In genomic region chr17:47004906-47005305, GRCh38 we compare ENCODE assay signal across 32 cellular contexts. TPM values are rescaled to one million over a fixed set of nuclear protein-coding genes. Genes with fewer than 3 reads are reported as not detected.
"Had no signal": no experiment of that assay in that cellular context is flagged by ENCODE, and none has a peak within 500 bp of the region (broad histone marks: within the 10 kb centered on the region; RNA-seq: fewer than 3 reads in every experiment).

No MANE protein-coding gene starts in this region.

- ATAC-seq: activated naive CD4-positive, alpha-beta T cell treated with anti-CD3 and anti-CD28 coated beads, Interleukin-2, amount 50 U/mL, for 72 hours; activated T-helper 17 cell treated with anti-CD3 and anti-CD28 coated beads, Interleukin-2, amount 50 U/mL, for 72 hours; body of pancreas; effector memory CD8-positive, alpha-beta T cell; esophagus mucosa; foreskin keratinocyte; left lung; right lobe of liver; stimulated activated naive CD8-positive, alpha-beta T cell treated with anti-CD3 and anti-CD28 coated beads, Interleukin-15, Interleukin-2, amounts not matched to agents 100 U/mL and 50 U/mL, for 24 hours had no signal

- H3K4me1 ChIP-seq: body of pancreas, foreskin keratinocyte, left lung, right lobe of liver, testis, transverse colon had no signal

- H3K36me3 ChIP-seq: cardiac muscle cell, left lung, right lobe of liver, transverse colon, WERI-Rb-1 had no signal

- H3K27ac Mint-ChIP-seq: activated CD4-positive, alpha-beta memory T cell treated with anti-CD3 and anti-CD28 coated beads, Interleukin-2, amount 10 ng/mL, durations not matched to agents 7 days and 5 days; activated CD4-positive, alpha-beta T cell treated with anti-CD3 and anti-CD28 coated beads, Interleukin-2, amount 10 ng/mL, durations not matched to agents 7 days and 5 days; activated T-cell treated with anti-CD3 and anti-CD28 coated beads, Interleukin-2, amount 50 U/mL, for 24 hours; activated T-helper 17 cell treated with anti-CD3 and anti-CD28 coated beads, Interleukin-2, amount 50 U/mL, for 72 hours; effector memory CD8-positive, alpha-beta T cell; T-helper 1 cell treated with Interleukin-12 subunit alpha and Interleukin-12 subunit beta and Interleukin-4 antibody, amounts not matched to agents 30 μg/mL and 1 μg/mL, for 36 hours had no signal

- H3K27ac ChIP-seq: body of pancreas, cardiac muscle cell, coronary artery, foreskin keratinocyte, left lung, right lobe of liver, testis, transverse colon, WERI-Rb-1 had no signal

- H3K9me3 ChIP-seq: body of pancreas, left lung, right lobe of liver, testis, transverse colon had no signal

- H3K4me3 Mint-ChIP-seq: activated CD4-positive, alpha-beta memory T cell treated with anti-CD3 and anti-CD28 coated beads, Interleukin-2, amount 10 ng/mL, durations not matched to agents 7 days and 5 days; activated CD4-positive, alpha-beta T cell treated with anti-CD3 and anti-CD28 coated beads, Interleukin-2, amount 10 ng/mL, durations not matched to agents 7 days and 5 days; activated T-cell treated with anti-CD3 and anti-CD28 coated beads, Interleukin-2, amount 50 U/mL, for 24 hours; activated T-helper 17 cell treated with anti-CD3 and anti-CD28 coated beads, Interleukin-2, amount 50 U/mL, for 72 hours; effector memory CD8-positive, alpha-beta T cell; T-helper 1 cell treated with Interleukin-12 subunit alpha and Interleukin-12 subunit beta and Interleukin-4 antibody, amounts not matched to agents 30 μg/mL and 1 μg/mL, for 36 hours had no signal

- DNase-seq: activated CD4-positive, alpha-beta memory T cell treated with anti-CD3 and anti-CD28 coated beads, Interleukin-2, amount 10 ng/mL, durations not matched to agents 7 days and 5 days; activated CD4-positive, alpha-beta T cell treated with anti-CD3 and anti-CD28 coated beads for 1 hour; activated CD4-positive, alpha-beta T cell treated with anti-CD3 and anti-CD28 coated beads, Interleukin-2, amount 10 ng/mL, durations not matched to agents 7 days and 5 days; activated CD8-positive, alpha-beta memory T cell treated with anti-CD3 and anti-CD28 coated beads, Interleukin-2, amount 50 U/mL, for 48 hours; activated T-cell treated with anti-CD3 and anti-CD28 coated beads, Interleukin-2, amount 50 U/mL, for 24 hours; body of pancreas; cerebellar nuclear complex; effector memory CD8-positive, alpha-beta T cell; foreskin keratinocyte; kidney glomerular epithelial cell; left lung; right lobe of liver; stimulated activated CD4-positive, alpha-beta T cell treated with anti-CD3 and anti-CD28 coated beads, Interleukin-12 subunit alpha, Interleukin-12 subunit beta, amount 100 ng/mL, for 4 hours; stimulated activated CD4-positive, alpha-beta T cell treated with anti-CD3 and anti-CD28 coated beads, Interleukin-4, amount 100 ng/mL, for 1 hour; stimulated activated naive CD8-positive, alpha-beta T cell treated with anti-CD3 and anti-CD28 coated beads, Interleukin-15, Interleukin-2, amounts not matched to agents 100 U/mL and 50 U/mL, for 24 hours; SW 1271; T1000; testis; transverse colon; WERI-Rb-1 had no signal

- H3K36me3 Mint-ChIP-seq: activated naive CD4-positive, alpha-beta T cell treated with anti-CD3 and anti-CD28 coated beads, Interleukin-2, amount 50 U/mL, for 72 hours had no signal

- H3K27me3 Mint-ChIP-seq: activated CD4-positive, alpha-beta memory T cell treated with anti-CD3 and anti-CD28 coated beads, Interleukin-2, amount 10 ng/mL, durations not matched to agents 7 days and 5 days; activated CD4-positive, alpha-beta T cell treated with anti-CD3 and anti-CD28 coated beads, Interleukin-2, amount 10 ng/mL, durations not matched to agents 7 days and 5 days; activated T-cell treated with anti-CD3 and anti-CD28 coated beads, Interleukin-2, amount 50 U/mL, for 24 hours; activated T-helper 17 cell treated with anti-CD3 and anti-CD28 coated beads, Interleukin-2, amount 50 U/mL, for 72 hours; effector memory CD8-positive, alpha-beta T cell had no signal

- H3K4me3 ChIP-seq: body of pancreas, cardiac muscle cell, coronary artery, left lung, lung, right lobe of liver, testis, transverse colon had no signal

- H3K4me1 Mint-ChIP-seq: activated T-helper 17 cell treated with anti-CD3 and anti-CD28 coated beads, Interleukin-2, amount 50 U/mL, for 72 hours had no signal

- H3K9me3 Mint-ChIP-seq: activated CD4-positive, alpha-beta memory T cell treated with anti-CD3 and anti-CD28 coated beads, Interleukin-2, amount 10 ng/mL, durations not matched to agents 7 days and 5 days; activated CD4-positive, alpha-beta T cell treated with anti-CD3 and anti-CD28 coated beads, Interleukin-2, amount 10 ng/mL, durations not matched to agents 7 days and 5 days; activated naive CD4-positive, alpha-beta T cell treated with anti-CD3 and anti-CD28 coated beads, Interleukin-2, amount 50 U/mL, for 72 hours; activated T-cell treated with anti-CD3 and anti-CD28 coated beads, Interleukin-2, amount 50 U/mL, for 24 hours; activated T-helper 17 cell treated with anti-CD3 and anti-CD28 coated beads, Interleukin-2, amount 50 U/mL, for 72 hours; effector memory CD8-positive, alpha-beta T cell; T-helper 1 cell treated with Interleukin-12 subunit alpha and Interleukin-12 subunit beta and Interleukin-4 antibody, amounts not matched to agents 30 μg/mL and 1 μg/mL, for 36 hours had no signal

- H3K27me3 ChIP-seq: body of pancreas, cardiac muscle cell, foreskin keratinocyte, left lung, right lobe of liver, testis, transverse colon had no signal

RNA-seq across cellular contexts. Expression of gene RPRML, which starts 25.9 kb away (rescaled TPM):
- total RNA-seq: activated CD4-positive, alpha-beta memory T cell treated with anti-CD3 and anti-CD28 coated beads, Interleukin-2, amount 10 ng/mL, durations not matched to agents 7 days and 5 days; activated CD4-positive, alpha-beta T cell treated with anti-CD3 and anti-CD28 coated beads, Interleukin-2, amount 10 ng/mL, durations not matched to agents 7 days and 5 days; activated naive CD4-positive, alpha-beta T cell treated with anti-CD3 and anti-CD28 coated beads, Interleukin-2, amount 50 U/mL, for 72 hours; activated T-helper 17 cell treated with anti-CD3 and anti-CD28 coated beads, Interleukin-2, amount 50 U/mL, for 72 hours; cardiac muscle cell; esophagus mucosa; foreskin keratinocyte; left lung; mucosa of gallbladder; omental fat pad; posterior vena cava; skeletal muscle tissue; testis; urinary bladder had no signal
- polyA plus RNA-seq: cardiac muscle cell, foreskin keratinocyte, urinary bladder had no signal
